In genomic region chr3:128319107-128319506, GRCh38 we compare ENCODE assay signal across 23 cellular contexts.
DNase-seq lines count a peak whose midpoint lies in the region; ATAC-seq and TF ChIP-seq lines count a peak whose summit lies in the region.
"Had no signal": no experiment of that assay in that cellular context is flagged by ENCODE, and none has a peak within 500 bp of the region (broad histone marks: within the 10 kb centered on the region; RNA-seq: fewer than 3 reads in every experiment).

No MANE protein-coding gene starts in this region.

- H3K27ac Mint-ChIP-seq in H9, result peak overlapping the region in 2 of 3 experiments; percentile 72 to 75; a peak in 2 of 7 replicates
- H3K27ac Mint-ChIP-seq: endodermal cell had no signal

- no peak overlapping the region for H3K9ac ChIP-seq in H9 (ENCODE audit: extremely low read depth, insufficient read length, low read length)
- H3K9ac ChIP-seq: parathyroid adenoma had no signal

- H4K5ac ChIP-seq in H9 (ENCODE audit: insufficient read length, low read depth, low read length), result no peak overlapping the region

- H3K9me3 Mint-ChIP-seq in H9, result no peaks in the 10 kb centered on the region
- H3K9me3 Mint-ChIP-seq: endodermal cell, mesothelial cell of epicardium had no signal

- H3K18ac ChIP-seq in H9 (ENCODE audit: insufficient read length, low read depth, low read length), result no peak overlapping the region

- H3K4ac ChIP-seq in H9 (ENCODE audit: low read depth, low read length), result no peak overlapping the region

- H3K4me3 ChIP-seq in adrenal gland (no peak overlapping the region), sigmoid colon (no peak overlapping the region)
- H3K4me3 ChIP-seq: esophagus squamous epithelium, HAP-1, left ventricle myocardium inferior, right lobe of liver, thyroid gland had no signal

- no peaks in the 10 kb centered on the region; a peak in 2 of 7 replicates for H3K36me3 Mint-ChIP-seq in H9 (ENCODE audit: insufficient read depth in 1 of 3, low read depth in 3 of 3)

- peaks cover 2 to 6% of the 10 kb centered on the region in 2 experiments; a peak in 2 of 4 replicates for H3K4me1 Mint-ChIP-seq in H9
- H3K4me1 Mint-ChIP-seq: endodermal cell had no signal

- no peak overlapping the region for H3T11ph ChIP-seq in H9 (ENCODE audit: low read length)

- H3K9me3 ChIP-seq in H9 (ENCODE audit: control insufficient read depth, low read depth, low read length), result no peaks in the 10 kb centered on the region
- no peaks in the 10 kb centered on the region for H3K9me3 ChIP-seq in adrenal gland (replicated peaks in 1 of 3)
- no peaks in the 10 kb centered on the region for H3K9me3 ChIP-seq in sigmoid colon
- H3K9me3 ChIP-seq: esophagus squamous epithelium, HAP-1, left ventricle myocardium inferior, right lobe of liver, thyroid gland had no signal

- TF ChIP-seq CTCF in H9 (conservative IDR thresholded peaks at IDR 0.05) (no peak), adrenal gland (IDR thresholded peaks at IDR 0.05) (no peak), sigmoid colon (IDR thresholded peaks at IDR 0.05) (no peak)

- no peak overlapping the region for H2AFZ ChIP-seq in H9 (ENCODE audit: low read length)
- H2AFZ ChIP-seq: parathyroid adenoma had no signal

- H3K36me3 ChIP-seq in adrenal gland (replicated peaks in 1 of 2), result no peaks in the 10 kb centered on the region
- H3K36me3 ChIP-seq in sigmoid colon, result peaks cover 0 to 8% (median 0%) of the 10 kb centered on the region in 4 donors
- H3K36me3 ChIP-seq: HAP-1, right lobe of liver, thyroid gland had no signal

- TF ChIP-seq POLR2A in adrenal gland (IDR thresholded peaks at IDR 0.05) (no peak), sigmoid colon (IDR thresholded peaks at IDR 0.05) (no peak)

- no peak overlapping the region for H2BK20ac ChIP-seq in H9 (ENCODE audit: low read depth, low read length, poor library complexity, severe bottlenecking)

- H3K27ac ChIP-seq in H9 (ENCODE audit: insufficient read length, low read depth, low read length) (no peak overlapping the region), adrenal gland (no peak overlapping the region), sigmoid colon (no peak overlapping the region)
- H3K27ac ChIP-seq: esophagus squamous epithelium, HL-60, left ventricle myocardium inferior, parathyroid adenoma, right lobe of liver, thyroid gland had no signal

- peaks cover 2% of the 10 kb centered on the region for H4K20me1 ChIP-seq in H9 (ENCODE audit: control insufficient read depth, insufficient read depth, insufficient read length)

- H2BK120ac ChIP-seq in H9 (ENCODE audit: low read depth, low read length, poor library complexity, severe bottlenecking), result no peak overlapping the region

- no peak overlapping the region for H2BK12ac ChIP-seq in H9 (ENCODE audit: insufficient read length, low read depth, low read length)

- no peak overlapping the region for H4K8ac ChIP-seq in H9 (replicated peaks; ENCODE audit: insufficient read length, low read depth, low read length)

- no peak overlapping the region for H3K23ac ChIP-seq in H9 (ENCODE audit: insufficient read length, low read depth, low read length)

- H3K4me3 Mint-ChIP-seq in H9, result no peak overlapping the region
- H3K4me3 Mint-ChIP-seq: endodermal cell, mesothelial cell of epicardium had no signal

- H3K79me2 ChIP-seq in H9 (ENCODE audit: insufficient read depth, low read length), result no peaks in the 10 kb centered on the region
- H3K79me2 ChIP-seq: parathyroid adenoma had no signal

- H3K4me2 ChIP-seq in H9 (ENCODE audit: insufficient read depth, insufficient read length, low read length), result no peak overlapping the region

- no peaks in the 10 kb centered on the region for H3K23me2 ChIP-seq in H9 (ENCODE audit: insufficient read length, low read depth, low read length, poor library complexity, severe bottlenecking)

- no peak for TF ChIP-seq EP300 in sigmoid colon (IDR thresholded peaks at IDR 0.05)

- H3K14ac ChIP-seq in H9 (ENCODE audit: insufficient read depth, low read length), result no peak overlapping the region

- H2AK5ac ChIP-seq in H9 (ENCODE audit: insufficient read length, low read length), result no peak overlapping the region

- no peak overlapping the region for H2BK5ac ChIP-seq in H9 (ENCODE audit: insufficient read length, low read length)

- intact Hi-C loops in adrenal gland (cut with DNase I) (no loop called here), sigmoid colon (cut with DNase I) (no loop called here)

- WGBS in H9 (ENCODE audit: extremely low coverage, insufficient read length, low lambda C conversion rate), result no CpG with 5 or more reads among the region's 8 CpGs
- WGBS in adrenal gland, 4 donors, result 90 to 98% (median 90%) methylated on average over 8 of the region's 8 CpGs
- WGBS in sigmoid colon, 2 donors, result 94 to 96% methylated on average over 8 of the region's 8 CpGs

- H3K27me3 Mint-ChIP-seq in H9 (ENCODE audit: low read depth), result no peaks in the 10 kb centered on the region; the same call in 1 of the 2 replicates

- H3K4me1 ChIP-seq in H9 (ENCODE audit: insufficient read depth, low read length) (no peaks in the 10 kb centered on the region), adrenal gland (replicated peaks in 1 of 2) (peaks cover 0 to 1% of the 10 kb centered on the region in 2 donors), sigmoid colon (peaks cover 0 to 16% (median 6%) of the 10 kb centered on the region in 4 donors)
- H3K4me1 ChIP-seq: esophagus squamous epithelium, HAP-1, parathyroid adenoma had no signal

- no peaks in the 10 kb centered on the region for H3K27me3 ChIP-seq in H9 (ENCODE audit: insufficient read depth, low read length)
- H3K27me3 ChIP-seq in adrenal gland, result no peaks in the 10 kb centered on the region
- no peaks in the 10 kb centered on the region for H3K27me3 ChIP-seq in sigmoid colon
- H3K27me3 ChIP-seq: esophagus squamous epithelium, right lobe of liver, thyroid gland had no signal

- no peak overlapping the region for H2BK15ac ChIP-seq in H9 (ENCODE audit: low read depth, low read length)

- H4K91ac ChIP-seq in H9 (ENCODE audit: insufficient read length, low read depth, low read length), result no peak overlapping the region

- peak; percentile 7 for DNase-seq in activated CD4-positive, CD25-positive, alpha-beta regulatory T cell treated with anti-CD3 and anti-CD28 coated beads, Interleukin-2, amount 50 U/mL, for 72 hours
- DNase-seq in H9 (no peak), adrenal gland (peak in 6 of 7 donors; percentile 1 to 29 (median 3)), sigmoid colon (peak; percentile 27), NCI-H226 (no peak), retina (no peak), Ammon's horn (ENCODE audit: low spot score) (no peak)
- DNase-seq: activated CD4-positive, alpha-beta T cell treated with anti-CD3 and anti-CD28 coated beads, Interleukin-2, amount 50 U/mL, for 4 hours; AML-193; esophagus squamous epithelium; hippocampal formation; left ventricle myocardium inferior; RPMI8226; stimulated activated naive CD4-positive, alpha-beta T cell treated with Interleukin-2 at 50 U/mL for 16 hours; T-helper 2 cell had no signal

- no peaks in the 10 kb centered on the region for H3K79me1 ChIP-seq in H9 (ENCODE audit: insufficient read depth, low read depth, low read length, poor library complexity, severe bottlenecking)

- no peak overlapping the region for H3K56ac ChIP-seq in H9 (ENCODE audit: insufficient read length, low read depth, low read length)

- no peak for ATAC-seq in activated CD4-positive, CD25-positive, alpha-beta regulatory T cell treated with anti-CD3 and anti-CD28 coated beads, Interleukin-2, amount 50 U/mL, for 24 hours

Comparison
In these comparisons a context has a peak if more than half of its experiments do, and no peak if none do; other contexts are left out.
1. DNase-seq: peak in activated CD4-positive, CD25-positive, alpha-beta regulatory T cell treated with anti-CD3 and anti-CD28 coated beads, Interleukin-2, amount 50 U/mL, for 72 hours (single experiment), adrenal gland (6 of 7) and sigmoid colon (single experiment); none in H9 (single experiment), NCI-H226 (single experiment), retina (single experiment) and Ammon's horn (single experiment).